ENCODE assay signal across 1 cellular context in genomic region chr17:46764335-46764708, GRCh38.
TF ChIP-seq lines count a peak whose summit lies in the region.

No MANE protein-coding gene starts in this region.

TF ChIP-seq in A549, 52 proteins besides CTCF, POLR2A, EP300 and RAD21 (continued from another document):
- TF ChIP-seq REST (IDR thresholded peaks at IDR 0.05) (no peak), SREBF2 (IDR thresholded peaks at IDR 0.05) (no peak), TFCP2L1 (CRISPR knock-in tag; IDR thresholded peaks at IDR 0.05) (no peak), HOXB13 (CRISPR knock-in tag; IDR thresholded peaks at IDR 0.05; ENCODE audit: low read depth) (no peak), ZC3H11A (IDR thresholded peaks at IDR 0.05) (no peak), ESRRA (IDR thresholded peaks at IDR 0.05; ENCODE audit: borderline replicate concordance, low read length) (no peak), USF2 (IDR thresholded peaks at IDR 0.05) (no peak), ELK1 (IDR thresholded peaks at IDR 0.05; ENCODE audit: low read depth, low read length) (no peak), FOSB (CRISPR knock-in tag; IDR thresholded peaks at IDR 0.05) (no peak), ATOH8 (CRISPR knock-in tag; IDR thresholded peaks at IDR 0.05; ENCODE audit: low read depth) (no peak), MAX (IDR thresholded peaks at IDR 0.05) (no peak)
